8 cellular contexts compared by ENCODE assay signal in the genomic region with DNA sequence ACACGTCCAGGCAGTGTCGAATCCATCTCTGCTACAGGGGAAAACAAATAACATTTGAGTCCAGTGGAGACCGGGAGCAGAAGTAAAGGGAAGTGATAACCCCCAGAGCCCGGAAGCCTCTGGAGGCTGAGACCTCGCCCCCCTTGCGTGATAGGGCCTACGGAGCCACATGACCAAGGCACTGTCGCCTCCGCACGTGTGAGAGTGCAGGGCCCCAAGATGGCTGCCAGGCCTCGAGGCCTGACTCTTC. TPM values are rescaled to one million over a fixed set of nuclear protein-coding genes. Genes with fewer than 3 reads are reported as not detected.
A peak's percentile ranks its signal among the peaks of the same experiment; 100 is the strongest.
DNase-seq lines count a peak whose midpoint lies in the region; ATAC-seq, FAIRE-seq and TF ChIP-seq lines count a peak whose summit lies in the region.

No MANE protein-coding gene starts in this region.

- H3K4me3 Mint-ChIP-seq in osteocyte (ENCODE audit: unreplicated experiment) = peak overlapping the region; percentile 96

- no peaks in the 10 kb centered on the region for H3K9me3 Mint-ChIP-seq in osteocyte (ENCODE audit: unreplicated experiment)

- H3K4me3 ChIP-seq in H1 (ENCODE audit: extremely low read depth in 1 of 4, insufficient read depth in 2 of 4, low read depth in 3 of 4, low read length in 4 of 4) = peak overlapping the region; percentile 60 to 87 (median 72)

- TF ChIP-seq EP300 in H1 (IDR thresholded peaks at IDR 0.05; ENCODE audit: borderline replicate concordance in 1 of 2, low read depth in 2 of 2, low read length in 2 of 2) = no peak

- ATAC-seq in GM19463 (IDR thresholded peaks at IDR 0.05; ENCODE audit: unreplicated experiment) (peak; percentile 90), GM18498 (IDR thresholded peaks at IDR 0.05; ENCODE audit: unreplicated experiment) (no peak), GM21447 (IDR thresholded peaks at IDR 0.05; ENCODE audit: unreplicated experiment) (no peak)

- H2BK5ac ChIP-seq in H1 (ENCODE audit: low read depth, low read length) = peak overlapping the region; percentile 99

- H3K27me3 ChIP-seq in H1 (replicated peaks in 1 of 4; ENCODE audit: control insufficient read depth in 3 of 4, extremely low read depth in 1 of 4, insufficient read depth in 3 of 4, low read length in 3 of 4) = no peaks in the 10 kb centered on the region

- TF ChIP-seq CTCF in H1 (IDR thresholded peaks at IDR 0.05; ENCODE audit: control extremely low read depth in 1 of 3, insufficient read depth in 1 of 3, low read depth in 1 of 3, low read length in 3 of 3) (no peak), osteocyte (IDR thresholded peaks at IDR 0.05) (no peak)

- H4K91ac ChIP-seq in H1 (replicated peaks; ENCODE audit: insufficient read length, low read length) = peak overlapping the region; percentile 90

- H2BK12ac ChIP-seq in H1 (ENCODE audit: low read depth, low read length) = peak overlapping the region; percentile 77; the same call in 1 of the 2 replicates

- peak overlapping the region; percentile 94 for H3K27ac Mint-ChIP-seq in osteocyte (ENCODE audit: unreplicated experiment)

- H3K4me1 ChIP-seq in H1 (replicated peaks in 1 of 4; ENCODE audit: control insufficient read depth in 3 of 4, insufficient read depth in 4 of 4, low read length in 3 of 4) = peaks cover 4 to 10% (median 6%) of the 10 kb centered on the region in 4 experiments

- H2AFZ ChIP-seq in H1 (ENCODE audit: low read length) = no peak overlapping the region

- 4% methylated on average over 11 of the region's 11 CpGs; no CpG with 5 or more reads in 1 of the 2 experiments for WGBS in H1 (ENCODE audit: extremely low coverage in 1 of 2, insufficient coverage in 1 of 2, insufficient read length in 1 of 2, insufficient replicate concordance in 2 of 2, low coverage in 1 of 2, low lambda C conversion rate in 2 of 2, missing lambda C conversion rate in 1 of 2), 2 experiments

- POLR2A ChIA-PET in H1 (lab: Charles Lee; ENCODE audit: partially characterized antibody) = interaction anchor here (0.8 to 37.5 kb wide), 17 partner anchors 9 to 321 kb away, joined by 3 to 1144 read pairs (median 4); partner anchors contain the start of genes ATP1B2, CD68, CTDNEP1 and MPDU1

- TF ChIP-seq POLR2A in H1 (IDR thresholded peaks at IDR 0.05; ENCODE audit: control extremely low read depth in 1 of 2, low read depth in 2 of 2, low read length in 2 of 2) = no peak; a peak in 1 of 3 replicates

- peaks cover 4% of the 10 kb centered on the region for H3K23me2 ChIP-seq in H1 (ENCODE audit: low read depth, low read length)

- H4K8ac ChIP-seq in H1 (ENCODE audit: extremely low read depth, insufficient read depth, low read length) = peak overlapping the region; percentile 79; the same call in 1 of the 2 replicates

- H4K20me1 ChIP-seq in H1 (replicated peaks in 1 of 2; ENCODE audit: control insufficient read depth in 1 of 2, insufficient read depth in 2 of 2, low read length in 2 of 2) = peaks cover 23 to 29% of the 10 kb centered on the region in 2 experiments

- peaks cover 42 to 67% (median 61%) of the 10 kb centered on the region in 4 experiments for H3K36me3 ChIP-seq in H1 (ENCODE audit: control insufficient read depth in 2 of 4, insufficient read depth in 4 of 4, low read length in 3 of 4)

- H2AK5ac ChIP-seq in H1 (ENCODE audit: low read depth, low read length) = peak overlapping the region; percentile 96

- peak overlapping the region; percentile 84 for H3K27ac ChIP-seq in H1 (ENCODE audit: low read depth, low read length)

- H3K36me3 Mint-ChIP-seq in osteocyte (ENCODE audit: unreplicated experiment) = peaks cover 43% of the 10 kb centered on the region

- peak overlapping the region; percentile 91 for H3K18ac ChIP-seq in H1 (ENCODE audit: extremely low read depth, low read length)

- H3K9ac ChIP-seq in H1 (replicated peaks in 1 of 4; ENCODE audit: extremely low read depth in 1 of 4, low read depth in 3 of 4, low read length in 3 of 4) = peak overlapping the region; percentile 75 to 99 (median 79)

- H3K23ac ChIP-seq in H1 (ENCODE audit: insufficient read length) = no peak overlapping the region

- peaks cover 23 to 39% of the 10 kb centered on the region in 2 experiments for H3K79me2 ChIP-seq in H1 (ENCODE audit: control insufficient read depth in 1 of 2, insufficient read depth in 2 of 2, low read length in 2 of 2)

- peak; percentile 86 for FAIRE-seq in H1 (lab: Jason Lieb, UNC)

- peak overlapping the region; percentile 84 to 97 for H3K4me2 ChIP-seq in H1 (ENCODE audit: insufficient read depth in 1 of 2, low read depth in 2 of 2, low read length in 2 of 2)

- H3K56ac ChIP-seq in H1 (replicated peaks; ENCODE audit: insufficient read length, low read depth, low read length) = peak overlapping the region; percentile 67

- peak overlapping the region; percentile 93 for H4K5ac ChIP-seq in H1 (ENCODE audit: insufficient read length, low read depth, low read length)

- H3K27me3 Mint-ChIP-seq in osteocyte (ENCODE audit: unreplicated experiment) = no peaks in the 10 kb centered on the region

- no peak for TF ChIP-seq RAD21 in H1 (IDR thresholded peaks at IDR 0.05 in 1 of 2, conservative IDR thresholded peaks at IDR 0.05 in 1 of 2; ENCODE audit: low read depth in 2 of 2, low read length in 2 of 2)

- H2BK20ac ChIP-seq in H1 (ENCODE audit: low read length) = no peak overlapping the region

- peaks cover 6% of the 10 kb centered on the region for H3K79me1 ChIP-seq in H1 (ENCODE audit: low read depth, low read length)

- peak; percentile 99 for DNase-seq in NCI-H226
- DNase-seq in H1 (ENCODE audit: low read depth in 1 of 2, low spot score in 2 of 2) = no peak
- DNase-seq in osteocyte (ENCODE audit: extremely low spot score, unreplicated experiment) = no peak
- no peak for DNase-seq in midbrain (lab: John Stamatoyannopoulos, UW)
- no peak for DNase-seq in NCI-H2196 (lab: John Stamatoyannopoulos, UW; ENCODE audit: unreplicated experiment)

- H2BK120ac ChIP-seq in H1 (replicated peaks; ENCODE audit: low read depth, low read length) = peak overlapping the region; percentile 59

- peak overlapping the region; percentile 97 for H3K4ac ChIP-seq in H1 (replicated peaks; ENCODE audit: insufficient read length, low read depth, low read length)

- no peaks in the 10 kb centered on the region for H3K9me3 ChIP-seq in H1 (ENCODE audit: insufficient read depth in 2 of 2, low read depth in 1 of 2, low read length in 1 of 2)

- H3K4me1 Mint-ChIP-seq in osteocyte (ENCODE audit: unreplicated experiment) = peaks cover 37% of the 10 kb centered on the region

- no peak overlapping the region for H3K14ac ChIP-seq in H1 (ENCODE audit: insufficient read length)

- H2BK15ac ChIP-seq in H1 (ENCODE audit: low read length) = peak overlapping the region; percentile 97; the same call in 1 of the 2 replicates

- CTCF ChIA-PET in H1 (lab: Charles Lee; ENCODE audit: partially characterized antibody) = interaction anchor here (0.5 to 4.5 kb wide), 6 partner anchors 12 to 671 kb away, joined by 3 to 33 read pairs (median 3); partner anchors contain the start of gene SENP3

RNA-seq across cellular contexts. Expression of gene CD68, which starts 7.2 kb away (rescaled TPM):
- 0.31 TPM in 1 of 2 replicates, not detected in the other for total RNA-seq in H1 (2021; fragmentation: NEBNext Ultra II Directional; extraction: Animal tissue kit (Norgen Biotek cat#: 25700))
- 0.18 and 0.35 TPM in 2 replicates for polyA plus RNA-seq in H1 (2011; rRNA removed)
- polyA plus RNA-seq in H1 (2011; cell fraction: cytosol; rRNA removed) = 0.22 TPM
- 0.66 TPM for polyA plus RNA-seq in H1 (2011; cell fraction: nucleus; rRNA removed)
- 0.32 to 0.34 TPM in 2 of 4 replicates, not detected in the others for polyA plus RNA-seq in H1 (2012, experiment 1 of 2)
- polyA plus RNA-seq in H1 (2012, experiment 2 of 2) = not detected
- 0.16 TPM for polyA plus RNA-seq in H1 (2013, experiment 1 of 2)
- 0.18 TPM for polyA plus RNA-seq in H1 (2013, experiment 2 of 2)
- polyA minus RNA-seq in H1 (2011; rRNA and poly(A)+ RNA removed) = 0.83 and 1.8 TPM in 2 replicates
- not detected for polyA minus RNA-seq in H1 (2011; cell fraction: cytosol; rRNA and poly(A)+ RNA removed)
- not detected for polyA minus RNA-seq in H1 (2011; cell fraction: nucleus; rRNA and poly(A)+ RNA removed)
- total RNA-seq in osteocyte = 1.1 TPM in 2 replicates

RNA-seq across cellular contexts. Expression of gene SENP3, which starts 10.5 kb away (rescaled TPM):
- total RNA-seq in H1 (2021; fragmentation: NEBNext Ultra II Directional; extraction: Animal tissue kit (Norgen Biotek cat#: 25700)) = 80.3 and 86.2 TPM in 2 replicates
- polyA plus RNA-seq in H1 (2011; rRNA removed) = 87.3 and 129 TPM in 2 replicates
- 118 TPM for polyA plus RNA-seq in H1 (2011; cell fraction: cytosol; rRNA removed)
- polyA plus RNA-seq in H1 (2011; cell fraction: nucleus; rRNA removed) = 78.9 TPM
- 61.7 to 78.1 TPM (median 68.8 TPM) in 4 replicates for polyA plus RNA-seq in H1 (2012, experiment 1 of 2)
- 197 TPM for polyA plus RNA-seq in H1 (2012, experiment 2 of 2)
- 54.7 TPM for polyA plus RNA-seq in H1 (2013, experiment 1 of 2)
- polyA plus RNA-seq in H1 (2013, experiment 2 of 2) = 50.5 TPM
- 125 and 150 TPM in 2 replicates for polyA minus RNA-seq in H1 (2011; rRNA and poly(A)+ RNA removed)
- polyA minus RNA-seq in H1 (2011; cell fraction: cytosol; rRNA and poly(A)+ RNA removed) = 57.5 TPM
- 43.5 TPM for polyA minus RNA-seq in H1 (2011; cell fraction: nucleus; rRNA and poly(A)+ RNA removed)
- 52.5 and 53.7 TPM in 2 replicates for total RNA-seq in osteocyte

RNA-seq across cellular contexts. Expression of gene MPDU1, which starts 11.4 kb away (rescaled TPM):
- 63.2 and 66.9 TPM in 2 replicates for total RNA-seq in H1 (2021; fragmentation: NEBNext Ultra II Directional; extraction: Animal tissue kit (Norgen Biotek cat#: 25700))
- polyA plus RNA-seq in H1 (2011; rRNA removed) = 142 and 154 TPM in 2 replicates
- polyA plus RNA-seq in H1 (2011; cell fraction: cytosol; rRNA removed) = 104 TPM
- polyA plus RNA-seq in H1 (2011; cell fraction: nucleus; rRNA removed) = 89.7 TPM
- 42.0 to 58.2 TPM (median 45.9 TPM) in 4 replicates for polyA plus RNA-seq in H1 (2012, experiment 1 of 2)
- 154 TPM for polyA plus RNA-seq in H1 (2012, experiment 2 of 2)
- 137 TPM for polyA plus RNA-seq in H1 (2013, experiment 1 of 2)
- 151 TPM for polyA plus RNA-seq in H1 (2013, experiment 2 of 2)
- polyA minus RNA-seq in H1 (2011; rRNA and poly(A)+ RNA removed) = 103 and 130 TPM in 2 replicates
- polyA minus RNA-seq in H1 (2011; cell fraction: cytosol; rRNA and poly(A)+ RNA removed) = 21.1 TPM
- 22.7 TPM for polyA minus RNA-seq in H1 (2011; cell fraction: nucleus; rRNA and poly(A)+ RNA removed)
- 34.2 and 42.2 TPM in 2 replicates for total RNA-seq in osteocyte

RNA-seq across cellular contexts. Expression of gene TNFSF13, which starts 13.7 kb away (rescaled TPM):
- 2.1 and 2.3 TPM in 2 replicates for total RNA-seq in H1 (2021; fragmentation: NEBNext Ultra II Directional; extraction: Animal tissue kit (Norgen Biotek cat#: 25700))
- polyA plus RNA-seq in H1 (2011; rRNA removed) = 2.6 and 3.1 TPM in 2 replicates
- polyA plus RNA-seq in H1 (2011; cell fraction: cytosol; rRNA removed) = 0.83 TPM
- polyA plus RNA-seq in H1 (2011; cell fraction: nucleus; rRNA removed) = 5.0 TPM
- 3.3 to 6.2 TPM (median 4.6 TPM) in 4 replicates for polyA plus RNA-seq in H1 (2012, experiment 1 of 2)
- polyA plus RNA-seq in H1 (2012, experiment 2 of 2) = 3.3 TPM
- polyA plus RNA-seq in H1 (2013, experiment 1 of 2) = 1.9 TPM
- 1.9 TPM for polyA plus RNA-seq in H1 (2013, experiment 2 of 2)
- 1.0 and 2.7 TPM in 2 replicates for polyA minus RNA-seq in H1 (2011; rRNA and poly(A)+ RNA removed)
- not detected for polyA minus RNA-seq in H1 (2011; cell fraction: cytosol; rRNA and poly(A)+ RNA removed)
- polyA minus RNA-seq in H1 (2011; cell fraction: nucleus; rRNA and poly(A)+ RNA removed) = 1.5 TPM
- total RNA-seq in osteocyte = 1.3 and 1.5 TPM in 2 replicates

RNA-seq across cellular contexts. Expression of gene SOX15, which starts 17.6 kb away (rescaled TPM):
- 14.3 and 15.2 TPM in 2 replicates for total RNA-seq in H1 (2021; fragmentation: NEBNext Ultra II Directional; extraction: Animal tissue kit (Norgen Biotek cat#: 25700))
- polyA plus RNA-seq in H1 (2011; rRNA removed) = 26.8 and 39.8 TPM in 2 replicates
- 20.1 TPM for polyA plus RNA-seq in H1 (2011; cell fraction: cytosol; rRNA removed)
- polyA plus RNA-seq in H1 (2011; cell fraction: nucleus; rRNA removed) = 20.9 TPM
- polyA plus RNA-seq in H1 (2012, experiment 1 of 2) = 13.9 to 20.3 TPM (median 19.3 TPM) in 4 replicates
- 21.6 TPM for polyA plus RNA-seq in H1 (2012, experiment 2 of 2)
- polyA plus RNA-seq in H1 (2013, experiment 1 of 2) = 16.8 TPM
- polyA plus RNA-seq in H1 (2013, experiment 2 of 2) = 14.8 TPM
- 2.9 and 4.6 TPM in 2 replicates for polyA minus RNA-seq in H1 (2011; rRNA and poly(A)+ RNA removed)
- 7.6 TPM for polyA minus RNA-seq in H1 (2011; cell fraction: cytosol; rRNA and poly(A)+ RNA removed)
- 12.0 TPM for polyA minus RNA-seq in H1 (2011; cell fraction: nucleus; rRNA and poly(A)+ RNA removed)
- 0.78 TPM in 2 replicates for total RNA-seq in osteocyte
